ENCODE assay signal across 16 cellular contexts in genomic region chr10:76291175-76291574, GRCh38.
"Had no signal": no experiment of that assay in that cellular context is flagged by ENCODE, and none has a peak within 500 bp of the region (broad histone marks: within the 10 kb centered on the region; RNA-seq: fewer than 3 reads in every experiment).

No MANE protein-coding gene starts in this region.

- H3K27me3 ChIP-seq: adrenal gland, breast epithelium, gastrocnemius medialis, tibial artery had no signal

- H3K9me3 ChIP-seq: adrenal gland, breast epithelium, gastrocnemius medialis, lower lobe of right lung, tibial artery had no signal

- ATAC-seq: activated naive CD4-positive, alpha-beta T cell treated with anti-CD3 and anti-CD28 coated beads, Interleukin-2, amount 50 U/mL, for 72 hours; gastrocnemius medialis; left cardiac atrium; lower lobe of right lung; natural killer cell; stimulated activated naive CD8-positive, alpha-beta T cell treated with anti-CD3 and anti-CD28 coated beads, Interleukin-15, Interleukin-2, amounts not matched to agents 100 U/mL and 50 U/mL, for 24 hours had no signal

- DNase-seq: activated CD4-positive, alpha-beta T cell treated with anti-CD3 and anti-CD28 coated beads, Interleukin-2, amount 50 U/mL, for 4 hours; activated gamma-delta T cell treated with Interleukin-2 at 50 U/mL for 16 hours; adrenal gland; cerebellar nuclear complex; cortex of kidney; gastrocnemius medialis; immature natural killer cell; left cardiac atrium; lower lobe of right lung; natural killer cell; occipital lobe; stimulated activated naive CD8-positive, alpha-beta T cell treated with anti-CD3 and anti-CD28 coated beads, Interleukin-15, Interleukin-2, amounts not matched to agents 100 U/mL and 50 U/mL, for 24 hours; substantia nigra; tibial artery had no signal

- H3K27ac ChIP-seq: adrenal gland, breast epithelium, gastrocnemius medialis, lower lobe of right lung, tibial artery had no signal

- H3K36me3 ChIP-seq: adrenal gland, breast epithelium, gastrocnemius medialis, lower lobe of right lung, tibial artery had no signal

- H3K4me3 ChIP-seq: adrenal gland, breast epithelium, gastrocnemius medialis, lower lobe of right lung, tibial artery had no signal

- H3K4me1 ChIP-seq: breast epithelium, gastrocnemius medialis, lower lobe of right lung had no signal
